13 cellular contexts compared by ENCODE assay signal in genomic region chr17:10120749-10121148, GRCh38.
DNase-seq lines count a peak whose midpoint lies in the region; ATAC-seq and TF ChIP-seq lines count a peak whose summit lies in the region.
"Had no signal": no experiment of that assay in that cellular context is flagged by ENCODE, and none has a peak within 500 bp of the region (broad histone marks: within the 10 kb centered on the region; RNA-seq: fewer than 3 reads in every experiment).

No MANE protein-coding gene starts in this region.

- H3K9me3 Mint-ChIP-seq in endodermal cell, result peaks cover 11% of the 10 kb centered on the region
- H3K9me3 Mint-ChIP-seq in stimulated activated effector memory CD8-positive, alpha-beta T cell treated with anti-CD3 and anti-CD28 coated beads, Interleukin-12 subunit alpha, Interleukin-12 subunit beta, amount 100 ng/mL, for 72 hours, result no peaks in the 10 kb centered on the region
- H3K9me3 Mint-ChIP-seq: activated T-helper 17 cell treated with anti-CD3 and anti-CD28 coated beads, Interleukin-2, amount 50 U/mL, for 72 hours; GM23338 had no signal

- peaks cover 32% of the 10 kb centered on the region for H3K79me2 ChIP-seq in DND-41 (ENCODE audit: insufficient read depth, low read length)

- peak overlapping the region; percentile 96 for H3K27ac ChIP-seq in DND-41 (ENCODE audit: low read length)
- H3K27ac ChIP-seq in endodermal cell (ENCODE audit: low read depth, low read length), result no peak overlapping the region

- WGBS in endodermal cell (ENCODE audit: insufficient coverage in 1 of 2, insufficient read length in 1 of 2), 2 experiments, result 92 to 97% methylated on average over 8 to 11 of the region's 12 CpGs

- no peak for TF ChIP-seq CTCF in DND-41 (IDR thresholded peaks at IDR 0.05; ENCODE audit: borderline replicate concordance, extremely low read depth, low read length, poor library complexity, severe bottlenecking)
- TF ChIP-seq CTCF in endodermal cell (conservative IDR thresholded peaks at IDR 0.05), result no peak

- no peak overlapping the region for H3K4me3 Mint-ChIP-seq in endodermal cell
- H3K4me3 Mint-ChIP-seq in stimulated activated effector memory CD8-positive, alpha-beta T cell treated with anti-CD3 and anti-CD28 coated beads, Interleukin-12 subunit alpha, Interleukin-12 subunit beta, amount 100 ng/mL, for 72 hours, result peak overlapping the region; percentile 42
- H3K4me3 Mint-ChIP-seq: activated T-helper 17 cell treated with anti-CD3 and anti-CD28 coated beads, Interleukin-2, amount 50 U/mL, for 72 hours; GM23338 had no signal

- peaks cover 42% of the 10 kb centered on the region for H3K4me1 Mint-ChIP-seq in endodermal cell
- H3K4me1 Mint-ChIP-seq in stimulated activated effector memory CD8-positive, alpha-beta T cell treated with anti-CD3 and anti-CD28 coated beads, Interleukin-12 subunit alpha, Interleukin-12 subunit beta, amount 100 ng/mL, for 72 hours, result peaks cover 62% of the 10 kb centered on the region
- H3K4me1 Mint-ChIP-seq: activated T-helper 17 cell treated with anti-CD3 and anti-CD28 coated beads, Interleukin-2, amount 50 U/mL, for 72 hours had no signal

- H3K9ac ChIP-seq in DND-41 (ENCODE audit: low read depth, low read length), result peak overlapping the region; percentile 48
- H3K9ac ChIP-seq in endodermal cell (ENCODE audit: extremely low read depth, low read length, poor library complexity, severe bottlenecking), result no peak overlapping the region

- H3K27me3 Mint-ChIP-seq in endodermal cell (ENCODE audit: insufficient read depth), result no peaks in the 10 kb centered on the region

- no peaks in the 10 kb centered on the region for H4K20me1 ChIP-seq in DND-41 (ENCODE audit: insufficient read depth, low read length)

- DNase-seq in DND-41 (peak; percentile 94), Kasumi-1 (lab: John Stamatoyannopoulos, UW) (peak; percentile 15 to 30), endodermal cell (peak; percentile 63), NCI-H1092 treated with DMSO at 0.1 percent for 48 hours (lab: John Stamatoyannopoulos, UW) (no peak), dermis blood vessel endothelial cell (no peak)
- no peak for DNase-seq in stimulated activated effector memory CD8-positive, alpha-beta T cell treated with anti-CD3 and anti-CD28 coated beads, Interleukin-12 subunit alpha, Interleukin-12 subunit beta, amount 100 ng/mL, for 72 hours (ENCODE audit: low spot score in 2 of 2)
- DNase-seq: NCI-H1930; NCI-H69; Peyer's patch; stimulated activated CD4-positive, alpha-beta T cell treated with anti-CD3 and anti-CD28 coated beads, Interleukin-2, amount 100 ng/mL, for 24 hours had no signal

- H3K27me3 ChIP-seq in DND-41 (ENCODE audit: insufficient read depth, low read length, poor library complexity) (no peaks in the 10 kb centered on the region), endodermal cell (ENCODE audit: control insufficient read depth, insufficient read depth, low read length, poor library complexity, severe bottlenecking) (no peaks in the 10 kb centered on the region)
- H3K27me3 ChIP-seq: Peyer's patch had no signal

- H3K27ac Mint-ChIP-seq in endodermal cell, result no peak overlapping the region
- peak overlapping the region; percentile 83 for H3K27ac Mint-ChIP-seq in stimulated activated effector memory CD8-positive, alpha-beta T cell treated with anti-CD3 and anti-CD28 coated beads, Interleukin-12 subunit alpha, Interleukin-12 subunit beta, amount 100 ng/mL, for 72 hours
- H3K27ac Mint-ChIP-seq: activated T-helper 17 cell treated with anti-CD3 and anti-CD28 coated beads, Interleukin-2, amount 50 U/mL, for 72 hours; GM23338 had no signal

- H3K9me3 ChIP-seq in DND-41 (ENCODE audit: insufficient read depth, low read length, severe bottlenecking) (no peaks in the 10 kb centered on the region), endodermal cell (ENCODE audit: control insufficient read depth, low read length) (peaks cover 4% of the 10 kb centered on the region)
- H3K9me3 ChIP-seq: Peyer's patch had no signal

- H3K4me2 ChIP-seq in DND-41 (ENCODE audit: insufficient read depth, low read length), result peak overlapping the region; percentile 51
- H3K4me2 ChIP-seq: GM23338 had no signal

- H3K4me3 ChIP-seq in DND-41 (ENCODE audit: low read depth in 1 of 2, low read length in 2 of 2) (peak overlapping the region in 1 of 2 experiments; percentile 34; a peak in 1 of 4 replicates), endodermal cell (ENCODE audit: low read length) (no peak overlapping the region)
- H3K4me3 ChIP-seq: GM23338, Peyer's patch had no signal

- H3K36me3 ChIP-seq in DND-41 (ENCODE audit: insufficient read depth, low read length) (no peaks in the 10 kb centered on the region), endodermal cell (ENCODE audit: control insufficient read depth, insufficient read depth, low read length) (no peaks in the 10 kb centered on the region)
- H3K36me3 ChIP-seq: Peyer's patch had no signal

- ATAC-seq in DND-41 (ENCODE audit: insufficient read depth, low read depth) (peak; percentile 68), HG02610 (IDR thresholded peaks at IDR 0.05; ENCODE audit: unreplicated experiment) (no peak)
- no peak for ATAC-seq in stimulated activated effector memory CD8-positive, alpha-beta T cell treated with anti-CD3 and anti-CD28 coated beads, Interleukin-12 subunit alpha, Interleukin-12 subunit beta, amount 100 ng/mL, for 72 hours
- ATAC-seq: activated T-helper 17 cell treated with anti-CD3 and anti-CD28 coated beads, Interleukin-2, amount 50 U/mL, for 72 hours had no signal

- H2AFZ ChIP-seq in DND-41 (ENCODE audit: low read depth, low read length), result 0 out of 2 replicates have a peak overlapping the region, but pooled peaks have one; percentile 6
- H2AFZ ChIP-seq: GM23338 had no signal

- peaks cover 89% of the 10 kb centered on the region for H3K4me1 ChIP-seq in DND-41 (ENCODE audit: insufficient read depth, low read length)
- H3K4me1 ChIP-seq in endodermal cell (ENCODE audit: control insufficient read depth, insufficient read depth, low read length), result no peaks in the 10 kb centered on the region

- no peaks in the 10 kb centered on the region for H3K36me3 Mint-ChIP-seq in endodermal cell (ENCODE audit: low read depth)
- H3K36me3 Mint-ChIP-seq in stimulated activated effector memory CD8-positive, alpha-beta T cell treated with anti-CD3 and anti-CD28 coated beads, Interleukin-12 subunit alpha, Interleukin-12 subunit beta, amount 100 ng/mL, for 72 hours, result no peaks in the 10 kb centered on the region

Comparison
In these comparisons a context has a peak if more than half of its experiments do, and no peak if none do; other contexts are left out.
1. DNase-seq: peak in DND-41 (single experiment), Kasumi-1 (2 of 2) and endodermal cell (single experiment); none in stimulated activated effector memory CD8-positive, alpha-beta T cell treated with anti-CD3 and anti-CD28 coated beads, Interleukin-12 subunit alpha, Interleukin-12 subunit beta, amount 100 ng/mL, for 72 hours (0 of 2), NCI-H1092 treated with DMSO at 0.1 percent for 48 hours (single experiment) and dermis blood vessel endothelial cell (single experiment).